In genomic region chr7:96427143-96427542, GRCh38 we compare ENCODE assay signal across 24 cellular contexts.
DNase-seq lines count a peak whose midpoint lies in the region; ATAC-seq and TF ChIP-seq lines count a peak whose summit lies in the region.
"Had no signal": no experiment of that assay in that cellular context is flagged by ENCODE, and none has a peak within 500 bp of the region (broad histone marks: within the 10 kb centered on the region; RNA-seq: fewer than 3 reads in every experiment).

No MANE protein-coding gene starts in this region.

- H3K4me1 Mint-ChIP-seq in GM23338 (peaks cover 3% of the 10 kb centered on the region; the same call in 1 of the 3 replicates), osteocyte (ENCODE audit: unreplicated experiment) (peaks cover 22% of the 10 kb centered on the region), mesothelial cell of epicardium (peaks cover 11% of the 10 kb centered on the region)
- H3K4me1 Mint-ChIP-seq in activated CD8-positive, alpha-beta T cell treated with anti-CD3 and anti-CD28 coated beads for 36 hours (ENCODE audit: low read depth) = peaks cover 8% of the 10 kb centered on the region
- H3K4me1 Mint-ChIP-seq: CD14-positive monocyte; CD4-positive, CD25-positive, alpha-beta regulatory T cell; CD8-positive, alpha-beta memory T cell had no signal

- H2AFZ ChIP-seq in GM23338 (peak overlapping the region; percentile 35; the same call in 1 of the 2 replicates), Loucy (ENCODE audit: low read length) (peak overlapping the region; percentile 79)

- H3K36me3 Mint-ChIP-seq in GM23338 (ENCODE audit: low read depth) (no peaks in the 10 kb centered on the region), osteocyte (ENCODE audit: unreplicated experiment) (no peaks in the 10 kb centered on the region), mesothelial cell of epicardium (no peaks in the 10 kb centered on the region)
- no peaks in the 10 kb centered on the region for H3K36me3 Mint-ChIP-seq in activated CD8-positive, alpha-beta T cell treated with anti-CD3 and anti-CD28 coated beads for 36 hours (ENCODE audit: low read depth)
- H3K36me3 Mint-ChIP-seq: CD14-positive monocyte; CD4-positive, alpha-beta memory T cell; CD4-positive, CD25-positive, alpha-beta regulatory T cell had no signal

- H3K27me3 Mint-ChIP-seq in GM23338 (ENCODE audit: insufficient read depth, low read depth, poor library complexity) (no peaks in the 10 kb centered on the region), osteocyte (ENCODE audit: unreplicated experiment) (peaks cover 12% of the 10 kb centered on the region), mesothelial cell of epicardium (ENCODE audit: low read depth) (peaks cover 4% of the 10 kb centered on the region)
- H3K27me3 Mint-ChIP-seq in activated CD8-positive, alpha-beta T cell treated with anti-CD3 and anti-CD28 coated beads for 36 hours = peaks cover 10% of the 10 kb centered on the region

- H3K27ac ChIP-seq in GM23338 (ENCODE audit: low read depth) = no peak overlapping the region
- H3K27ac ChIP-seq: BLaER1 had no signal

- H3K27ac Mint-ChIP-seq in GM23338 (no peak overlapping the region), osteocyte (ENCODE audit: unreplicated experiment) (peak overlapping the region; percentile 81), mesothelial cell of epicardium (no peak overlapping the region)
- no peak overlapping the region for H3K27ac Mint-ChIP-seq in activated CD8-positive, alpha-beta T cell treated with anti-CD3 and anti-CD28 coated beads for 36 hours
- H3K27ac Mint-ChIP-seq: CD14-positive monocyte; CD4-positive, CD25-positive, alpha-beta regulatory T cell; CD8-positive, alpha-beta memory T cell had no signal

- H3K79me2 ChIP-seq in GM23338 (replicated peaks; ENCODE audit: insufficient read depth) (no peaks in the 10 kb centered on the region), Loucy (ENCODE audit: insufficient read depth, low read length) (no peaks in the 10 kb centered on the region)

- H3K9me3 ChIP-seq in Loucy (ENCODE audit: insufficient read depth, low read depth, low read length) = no peaks in the 10 kb centered on the region
- H3K9me3 ChIP-seq: BE2C, BLaER1 had no signal

- H3F3A ChIP-seq in GM23338 (replicated peaks; ENCODE audit: low read depth) (no peaks in the 10 kb centered on the region), Loucy (ENCODE audit: low read depth) (no peaks in the 10 kb centered on the region)

- TF ChIP-seq CTCF in GM23338 (conservative IDR thresholded peaks at IDR 0.05; ENCODE audit: low read depth in 2 of 2) = no peak
- no peak for TF ChIP-seq CTCF in Loucy (conservative IDR thresholded peaks at IDR 0.05; ENCODE audit: low read length)
- TF ChIP-seq CTCF in osteocyte (IDR thresholded peaks at IDR 0.05) = no peak
- TF ChIP-seq CTCF in mesothelial cell of epicardium (IDR thresholded peaks at IDR 0.05; ENCODE audit: unreplicated experiment) = no peak
- TF ChIP-seq CTCF in activated CD8-positive, alpha-beta T cell treated with anti-CD3 and anti-CD28 coated beads for 36 hours (IDR thresholded peaks at IDR 0.05) = no peak

- CTCF ChIA-PET in activated CD8-positive, alpha-beta T cell treated with anti-CD3 and anti-CD28 coated beads for 36 hours (lab: Charles Lee) = no interaction called here

- H3K9me2 ChIP-seq in GM23338 (ENCODE audit: insufficient read depth) (no peaks in the 10 kb centered on the region), Loucy (replicated peaks; ENCODE audit: low read depth, low read length) (no peaks in the 10 kb centered on the region)

- H3K9ac ChIP-seq in Loucy (ENCODE audit: low read depth, low read length, poor library complexity, severe bottlenecking) = peak overlapping the region; percentile 55
- H3K9ac ChIP-seq: BLaER1 had no signal

- no peak overlapping the region for H3K4me3 ChIP-seq in GM23338
- H3K4me3 ChIP-seq in Loucy (ENCODE audit: low read length, poor library complexity, severe bottlenecking) = peak overlapping the region; percentile 2
- H3K4me3 ChIP-seq: BLaER1, GM12878 had no signal

- intact Hi-C loops in activated CD8-positive, alpha-beta T cell treated with anti-CD3 and anti-CD28 coated beads for 36 hours (cut with micrococcal nuclease) = no loop called here

- POLR2A ChIA-PET in activated CD8-positive, alpha-beta T cell treated with anti-CD3 and anti-CD28 coated beads for 36 hours (lab: Charles Lee) = no interaction called here

- no peaks in the 10 kb centered on the region for H3K36me3 ChIP-seq in GM23338 (ENCODE audit: insufficient read depth)
- H3K36me3 ChIP-seq in Loucy (ENCODE audit: insufficient read depth, low read length) = no peaks in the 10 kb centered on the region
- H3K36me3 ChIP-seq: BE2C, BLaER1 had no signal

- H4K20me1 ChIP-seq in GM23338 (replicated peaks; ENCODE audit: insufficient read depth) = no peaks in the 10 kb centered on the region
- H4K20me1 ChIP-seq in Loucy (ENCODE audit: insufficient read depth, low read length, poor library complexity, severe bottlenecking) = no peaks in the 10 kb centered on the region
- H4K20me1 ChIP-seq: BLaER1 had no signal

- H3K4me3 Mint-ChIP-seq in GM23338 = no peak overlapping the region
- H3K4me3 Mint-ChIP-seq in osteocyte (ENCODE audit: unreplicated experiment) = no peak overlapping the region
- no peak overlapping the region for H3K4me3 Mint-ChIP-seq in mesothelial cell of epicardium
- H3K4me3 Mint-ChIP-seq in activated CD8-positive, alpha-beta T cell treated with anti-CD3 and anti-CD28 coated beads for 36 hours = no peak overlapping the region
- H3K4me3 Mint-ChIP-seq: CD14-positive monocyte; CD4-positive, alpha-beta memory T cell; CD4-positive, CD25-positive, alpha-beta regulatory T cell; CD8-positive, alpha-beta memory T cell had no signal

- H3K4me2 ChIP-seq in GM23338 = no peak overlapping the region
- peak overlapping the region; percentile 49 for H3K4me2 ChIP-seq in Loucy (ENCODE audit: low read depth, low read length, poor library complexity, severe bottlenecking)
- H3K4me2 ChIP-seq: BLaER1 had no signal

- H3K9me3 Mint-ChIP-seq in GM23338 (no peaks in the 10 kb centered on the region), osteocyte (ENCODE audit: unreplicated experiment) (no peaks in the 10 kb centered on the region), mesothelial cell of epicardium (no peaks in the 10 kb centered on the region)
- H3K9me3 Mint-ChIP-seq in activated CD8-positive, alpha-beta T cell treated with anti-CD3 and anti-CD28 coated beads for 36 hours = no peaks in the 10 kb centered on the region

- no peak for ATAC-seq in GM23338
- ATAC-seq in activated CD8-positive, alpha-beta T cell treated with anti-CD3 and anti-CD28 coated beads for 36 hours = no peak
- ATAC-seq: GM12878 had no signal

- H3K27me3 ChIP-seq in GM23338 (ENCODE audit: insufficient read depth) (no peaks in the 10 kb centered on the region), Loucy (ENCODE audit: insufficient read depth, low read length, poor library complexity, severe bottlenecking) (no peaks in the 10 kb centered on the region)
- H3K27me3 ChIP-seq: BE2C, BLaER1 had no signal

- DNase-seq in GM23338 (ENCODE audit: low spot score) (no peak), osteocyte (ENCODE audit: extremely low spot score, unreplicated experiment) (no peak), RKO (ENCODE audit: low spot score) (no peak), mesothelial cell of epicardium (ENCODE audit: low spot score in 2 of 2, unreplicated experiment in 2 of 2) (no peak)
- no peak for DNase-seq in activated CD8-positive, alpha-beta T cell treated with anti-CD3 and anti-CD28 coated beads for 36 hours
- DNase-seq: 8988T; ACHN; BE2C; C1 segment of cervical spinal cord; CD4-positive, alpha-beta memory T cell; CD4-positive, CD25-positive, alpha-beta regulatory T cell; CD8-positive, alpha-beta memory T cell; COR-L47; DMS 273 treated with DMSO at 0.1 percent for 48 hours; DMS153; DMS53; DMS79; DND-41; EL; GDM1 had no signal

- H3K4me1 ChIP-seq in GM23338 (ENCODE audit: insufficient read depth) (no peaks in the 10 kb centered on the region), Loucy (ENCODE audit: insufficient read depth, low read length, poor library complexity, severe bottlenecking) (peaks cover 60% of the 10 kb centered on the region)
- H3K4me1 ChIP-seq: BE2C had no signal

TF ChIP-seq in GM23338, 12 proteins besides CTCF, POLR2A, EP300 and RAD21 (continues in another document):
- TF ChIP-seq ZNF331 (CRISPR knock-in tag; IDR thresholded peaks at IDR 0.05; ENCODE audit: low read depth) (no peak), STAT1 (IDR thresholded peaks at IDR 0.05; ENCODE audit: unreplicated experiment) (no peak), JUNB (IDR thresholded peaks at IDR 0.05; ENCODE audit: unreplicated experiment) (no peak), EZH2 (IDR thresholded peaks at IDR 0.05; ENCODE audit: low read depth, unreplicated experiment) (no peak), ZNF114 (CRISPR knock-in tag; IDR thresholded peaks at IDR 0.05) (no peak), POLR2AphosphoS5 (IDR thresholded peaks at IDR 0.05; ENCODE audit: low read depth) (no peak), EZH2phosphoT487 (IDR thresholded peaks at IDR 0.05; ENCODE audit: unreplicated experiment) (no peak), CREB1 (CRISPR knock-in tag; IDR thresholded peaks at IDR 0.05; ENCODE audit: low read depth) (no peak), ETS1 (IDR thresholded peaks at IDR 0.05) (no peak)
